8 cellular contexts compared by ENCODE assay signal in genomic region chr5:72244862-72245371, GRCh38.
DNase-seq lines count a peak whose midpoint lies in the region; ATAC-seq, FAIRE-seq and TF ChIP-seq lines count a peak whose summit lies in the region.

No MANE protein-coding gene starts in this region.

- POLR2A ChIA-PET in A673 (lab: Charles Lee; ENCODE audit: low non-redundant PET) = no interaction called here

- TF ChIP-seq CTCF in A673 (conservative IDR thresholded peaks at IDR 0.05; ENCODE audit: low read depth, low read length) = peak; percentile 57
- peak; percentile 52 for TF ChIP-seq CTCF in GM13977 (IDR thresholded peaks at IDR 0.05; ENCODE audit: extremely low read depth, insufficient read depth, missing control alignments)
- TF ChIP-seq CTCF in bronchial epithelial cell (IDR thresholded peaks at IDR 0.05; ENCODE audit: insufficient read depth, low read length, severe bottlenecking) = peak; percentile 48

- H3K27me3 Mint-ChIP-seq in activated naive CD4-positive, alpha-beta T cell treated with anti-CD3 and anti-CD28 coated beads, Interleukin-2, amount 10 ng/mL, durations not matched to agents 7 days and 5 days = no peaks in the 10 kb centered on the region

- no peak overlapping the region for H3K4me3 ChIP-seq in A673 (ENCODE audit: low read depth, low read length, poor library complexity, severe bottlenecking)
- no peak overlapping the region for H3K4me3 ChIP-seq in bronchial epithelial cell (ENCODE audit: low read depth, low read length)

- H3K27ac ChIP-seq in A673 (ENCODE audit: low read depth, low read length, poor library complexity, severe bottlenecking) = peak overlapping the region; percentile 45

- no peak for FAIRE-seq in bronchial epithelial cell (lab: Jason Lieb, UNC)

- ATAC-seq in HG02798 (IDR thresholded peaks at IDR 0.05; ENCODE audit: poor library complexity, unreplicated experiment) (peak; percentile 85), left lobe of liver (peak; percentile 52)

- peaks cover 55% of the 10 kb centered on the region for H3K4me1 ChIP-seq in A673 (ENCODE audit: insufficient read depth, low read length, poor library complexity, severe bottlenecking)

- intact Hi-C loops in A673 (cut with micrococcal nuclease; ENCODE audit: unreplicated experiment) = no loop called here

- DNase-seq in A673 (ENCODE audit: low spot score) (peak; percentile 52), GM13977 (ENCODE audit: low spot score) (peak; percentile 22), NCI-H226 (peak; percentile 33), bronchial epithelial cell (ENCODE audit: low read depth) (peak; percentile 30), left lobe of liver (ENCODE audit: low spot score) (no peak), OCI-M2 (lab: John Stamatoyannopoulos, UW; ENCODE audit: unreplicated experiment) (no peak)
- no peak for DNase-seq in activated naive CD4-positive, alpha-beta T cell treated with anti-CD3 and anti-CD28 coated beads, Interleukin-2, amount 10 ng/mL, durations not matched to agents 7 days and 5 days

- H3K36me3 ChIP-seq in A673 (ENCODE audit: insufficient read depth, low read length, poor library complexity, severe bottlenecking) (no peaks in the 10 kb centered on the region), bronchial epithelial cell (ENCODE audit: control insufficient read depth, insufficient read depth, low read length) (no peaks in the 10 kb centered on the region)

- no peaks in the 10 kb centered on the region for H3K9me3 Mint-ChIP-seq in activated naive CD4-positive, alpha-beta T cell treated with anti-CD3 and anti-CD28 coated beads, Interleukin-2, amount 10 ng/mL, durations not matched to agents 7 days and 5 days

- no peak overlapping the region for H3K4me3 Mint-ChIP-seq in activated naive CD4-positive, alpha-beta T cell treated with anti-CD3 and anti-CD28 coated beads, Interleukin-2, amount 10 ng/mL, durations not matched to agents 7 days and 5 days

- H3K4me1 Mint-ChIP-seq in activated naive CD4-positive, alpha-beta T cell treated with anti-CD3 and anti-CD28 coated beads, Interleukin-2, amount 10 ng/mL, durations not matched to agents 7 days and 5 days = peaks cover 19% of the 10 kb centered on the region

- in situ Hi-C loops in GM13977 (cut with MboI; ENCODE audit: low pct_unique_long_range_greater_than_20kb, low sequenced_read_pairs, unreplicated experiment) = loop anchor here (10.0 kb wide), 1 partner anchor 110 kb away; no protein-coding TSS in a partner anchor

- peaks cover 3% of the 10 kb centered on the region for H3K36me3 Mint-ChIP-seq in activated naive CD4-positive, alpha-beta T cell treated with anti-CD3 and anti-CD28 coated beads, Interleukin-2, amount 10 ng/mL, durations not matched to agents 7 days and 5 days

- CTCF ChIA-PET in A673 (lab: Charles Lee) = no interaction called here
- CTCF ChIA-PET in activated naive CD4-positive, alpha-beta T cell treated with anti-CD3 and anti-CD28 coated beads, Interleukin-2, amount 10 ng/mL, durations not matched to agents 7 days and 5 days (lab: Charles Lee) = interaction anchor here (0.8 to 1.8 kb wide), 4 partner anchors 13 to 108 kb away, joined by 3 to 5 read pairs (median 4); no protein-coding TSS in a partner anchor

- H3K27me3 ChIP-seq in A673 (replicated peaks; ENCODE audit: insufficient read depth, low read depth, low read length, poor library complexity) (no peaks in the 10 kb centered on the region), bronchial epithelial cell (ENCODE audit: control insufficient read depth, insufficient read depth, low read length) (no peaks in the 10 kb centered on the region)

- H3K27ac Mint-ChIP-seq in activated naive CD4-positive, alpha-beta T cell treated with anti-CD3 and anti-CD28 coated beads, Interleukin-2, amount 10 ng/mL, durations not matched to agents 7 days and 5 days = no peak overlapping the region

- no TSS peak for BruUV-seq in A673 (replicated peaks; lab: Mats Ljungman, UMichigan)

- H3K9me3 ChIP-seq in A673 (ENCODE audit: low read depth, low read length, poor library complexity, severe bottlenecking) = no peaks in the 10 kb centered on the region

Comparison
In these comparisons a context has a peak if more than half of its experiments do, and no peak if none do; other contexts are left out.
1. DNase-seq: peak in A673 (single experiment), GM13977 (single experiment), NCI-H226 (single experiment) and bronchial epithelial cell (single experiment); none in left lobe of liver (single experiment), activated naive CD4-positive, alpha-beta T cell treated with anti-CD3 and anti-CD28 coated beads, Interleukin-2, amount 10 ng/mL, durations not matched to agents 7 days and 5 days (single experiment) and OCI-M2 (single experiment).
2. Peak in every context shown above with its lines, with median percentiles within 50 percentile points of each other: CTCF ChIP-seq.